Comparison of ENCODE assay signal across 23 cellular contexts in genomic region chr19:43681826-43682225, GRCh38. TPM values are rescaled to one million over a fixed set of nuclear protein-coding genes. Genes with fewer than 3 reads are reported as not detected.
"Had no signal": no experiment of that assay in that cellular context is flagged by ENCODE, and none has a peak within 500 bp of the region (broad histone marks: within the 10 kb centered on the region; RNA-seq: fewer than 3 reads in every experiment).

No MANE protein-coding gene starts in this region.

- H3K36me3 ChIP-seq: Peyer's patch had no signal

- H3K36me3 Mint-ChIP-seq: activated naive CD4-positive, alpha-beta T cell treated with anti-CD3 and anti-CD28 coated beads, Interleukin-2, amount 50 U/mL, for 24 hours had no signal

- H3K4me3 Mint-ChIP-seq: activated CD8-positive, alpha-beta T cell treated with anti-CD3 and anti-CD28 coated beads, Interleukin-2, amount 10 ng/mL, durations not matched to agents 7 days and 5 days; activated naive CD4-positive, alpha-beta T cell treated with anti-CD3 and anti-CD28 coated beads, Interleukin-2, amount 50 U/mL, for 24 hours; T-helper 1 cell treated with Interleukin-12 subunit alpha and Interleukin-12 subunit beta and Interleukin-4 antibody, amounts not matched to agents 30 μg/mL and 1 μg/mL, for 36 hours had no signal

- H3K4me1 Mint-ChIP-seq: activated naive CD4-positive, alpha-beta T cell treated with anti-CD3 and anti-CD28 coated beads, Interleukin-2, amount 50 U/mL, for 24 hours had no signal

- DNase-seq: activated CD4-positive, alpha-beta T cell treated with anti-CD3 and anti-CD28 coated beads for 48 hours; activated CD4-positive, alpha-beta T cell treated with anti-CD3 and anti-CD28 coated beads, Interleukin-2, amount 50 U/mL, for 4 hours; activated CD8-positive, alpha-beta memory T cell treated with anti-CD3 and anti-CD28 coated beads, Interleukin-2, amount 50 U/mL, for 48 hours; activated CD8-positive, alpha-beta T cell treated with anti-CD3 and anti-CD28 coated beads, Interleukin-2, amount 10 ng/mL, durations not matched to agents 7 days and 5 days; activated T-cell treated with anti-CD3 and anti-CD28 coated beads, Interleukin-2, amount 50 U/mL, for 1 hour; aorta; central memory CD4-positive, alpha-beta T cell; Karpas-422; NCI-H1105; NCI-H1436; NCI-H187; NCI-H2081 treated with DMSO at 0.1 percent for 48 hours; NCI-H446; NCI-H524; Peyer's patch; Right ventricle myocardium superior had no signal

- H3K9me3 ChIP-seq: Peyer's patch had no signal

- H3K27me3 Mint-ChIP-seq: activated naive CD4-positive, alpha-beta T cell treated with anti-CD3 and anti-CD28 coated beads, Interleukin-2, amount 50 U/mL, for 24 hours had no signal

- H3K27me3 ChIP-seq: Peyer's patch had no signal

- H3K27ac ChIP-seq: Peyer's patch, RWPE1, VCaP had no signal

- H3K4me3 ChIP-seq: K562, Peyer's patch had no signal

- H3K9me3 Mint-ChIP-seq: activated naive CD4-positive, alpha-beta T cell treated with anti-CD3 and anti-CD28 coated beads, Interleukin-2, amount 50 U/mL, for 24 hours; T-helper 1 cell treated with Interleukin-12 subunit alpha and Interleukin-12 subunit beta and Interleukin-4 antibody, amounts not matched to agents 30 μg/mL and 1 μg/mL, for 36 hours had no signal

- ATAC-seq: activated CD8-positive, alpha-beta T cell treated with anti-CD3 and anti-CD28 coated beads, Interleukin-2, amount 10 ng/mL, durations not matched to agents 7 days and 5 days; K562 had no signal

- H3K27ac Mint-ChIP-seq: activated CD8-positive, alpha-beta T cell treated with anti-CD3 and anti-CD28 coated beads, Interleukin-2, amount 10 ng/mL, durations not matched to agents 7 days and 5 days; activated naive CD4-positive, alpha-beta T cell treated with anti-CD3 and anti-CD28 coated beads, Interleukin-2, amount 50 U/mL, for 24 hours; T-helper 1 cell treated with Interleukin-12 subunit alpha and Interleukin-12 subunit beta and Interleukin-4 antibody, amounts not matched to agents 30 μg/mL and 1 μg/mL, for 36 hours had no signal

RNA-seq across cellular contexts. Expression of gene IRGC, which starts 34.0 kb away (rescaled TPM):
- total RNA-seq: activated CD8-positive, alpha-beta T cell treated with anti-CD3 and anti-CD28 coated beads, Interleukin-2, amount 10 ng/mL, durations not matched to agents 7 days and 5 days; aorta; bronchial epithelial cell; K562; Peyer's patch; Right ventricle myocardium superior; SK-MEL-5 had no signal
